13 cellular contexts compared by ENCODE assay signal in genomic region chr17:61393550-61393903, GRCh38. TPM values are rescaled to one million over a fixed set of nuclear protein-coding genes. Genes with fewer than 3 reads are reported as not detected.
A peak's percentile ranks its signal among the peaks of the same experiment; 100 is the strongest.
DNase-seq lines count a peak whose midpoint lies in the region; ATAC-seq and TF ChIP-seq lines count a peak whose summit lies in the region.
"Had no signal": no experiment of that assay in that cellular context is flagged by ENCODE, and none has a peak within 500 bp of the region (broad histone marks: within the 10 kb centered on the region; RNA-seq: fewer than 3 reads in every experiment).

No MANE protein-coding gene starts in this region.

- no peaks in the 10 kb centered on the region for H3K36me3 ChIP-seq in right atrium auricular region
- H3K36me3 ChIP-seq: thoracic aorta had no signal

- no peak overlapping the region for H3K4me3 ChIP-seq in right atrium auricular region
- H3K4me3 ChIP-seq: thoracic aorta had no signal

- H3K9me3 ChIP-seq in CD4-positive, alpha-beta T cell (ENCODE audit: control insufficient read depth, low read length), result no peaks in the 10 kb centered on the region
- H3K9me3 ChIP-seq in right atrium auricular region, result no peaks in the 10 kb centered on the region
- H3K9me3 ChIP-seq: thoracic aorta had no signal

- peak; percentile 22 for DNase-seq in ACHN
- peak; percentile 78 for DNase-seq in SK-MEL-5 (ENCODE audit: low read depth, low spot score)
- DNase-seq in glutamatergic neuron, result peak; percentile 13
- DNase-seq in NCI-H1092 (lab: John Stamatoyannopoulos, UW), result no peak
- DNase-seq in substantia nigra (lab: John Stamatoyannopoulos, UW), result no peak
- no peak for DNase-seq in CD4-positive, alpha-beta T cell
- DNase-seq in right atrium auricular region (ENCODE audit: low spot score), result no peak
- DNase-seq: DMS79, NCI-H1105 had no signal

- H3K36me3 Mint-ChIP-seq in glutamatergic neuron (ENCODE audit: unreplicated experiment), result no peaks in the 10 kb centered on the region
- no peaks in the 10 kb centered on the region for H3K36me3 Mint-ChIP-seq in CD4-positive, alpha-beta T cell (ENCODE audit: low read depth)

- peaks cover 0 to 39% of the 10 kb centered on the region in 2 donors for H3K4me1 ChIP-seq in right atrium auricular region

- peaks cover 11% of the 10 kb centered on the region for H3K4me1 Mint-ChIP-seq in glutamatergic neuron (ENCODE audit: low read depth, unreplicated experiment)
- H3K4me1 Mint-ChIP-seq in CD4-positive, alpha-beta T cell (ENCODE audit: low read depth), result peaks cover 10% of the 10 kb centered on the region

- no peak overlapping the region for H3K27ac ChIP-seq in substantia nigra (ENCODE audit: low read depth, low read length, poor library complexity, severe bottlenecking)
- H3K27ac ChIP-seq in CD4-positive, alpha-beta T cell (ENCODE audit: low read depth, low read length), result no peak overlapping the region
- no peak overlapping the region for H3K27ac ChIP-seq in right atrium auricular region

- no peak for ATAC-seq in CD4-positive, alpha-beta T cell (ENCODE audit: poor library complexity)

- peaks cover 32% of the 10 kb centered on the region for H3K27me3 Mint-ChIP-seq in glutamatergic neuron (ENCODE audit: unreplicated experiment)
- peaks cover 54% of the 10 kb centered on the region for H3K27me3 Mint-ChIP-seq in CD4-positive, alpha-beta T cell

- H3K4me3 Mint-ChIP-seq in glutamatergic neuron (ENCODE audit: unreplicated experiment), result no peak overlapping the region
- no peak overlapping the region for H3K4me3 Mint-ChIP-seq in CD4-positive, alpha-beta T cell
- H3K4me3 Mint-ChIP-seq: T-helper 1 cell treated with Interleukin-12 subunit alpha and Interleukin-12 subunit beta and Interleukin-4 antibody, amounts not matched to agents 30 μg/mL and 1 μg/mL, for 36 hours had no signal

- peaks cover 11% of the 10 kb centered on the region for H3K9me3 Mint-ChIP-seq in glutamatergic neuron (ENCODE audit: unreplicated experiment)
- no peaks in the 10 kb centered on the region for H3K9me3 Mint-ChIP-seq in CD4-positive, alpha-beta T cell
- H3K9me3 Mint-ChIP-seq: T-helper 1 cell treated with Interleukin-12 subunit alpha and Interleukin-12 subunit beta and Interleukin-4 antibody, amounts not matched to agents 30 μg/mL and 1 μg/mL, for 36 hours had no signal

- TF ChIP-seq CTCF in GM12874 (IDR thresholded peaks at IDR 0.05; ENCODE audit: insufficient read depth, low read depth, low read length) (peak; percentile 52), glutamatergic neuron (IDR thresholded peaks at IDR 0.05; ENCODE audit: partially characterized antibody, unreplicated experiment) (no peak), right atrium auricular region (IDR thresholded peaks at IDR 0.05) (no peak)
- TF ChIP-seq CTCF in CD4-positive, alpha-beta T cell (IDR thresholded peaks at IDR 0.05), result no peak

- intact Hi-C loops in CD4-positive, alpha-beta T cell (cut with DNase I, micrococcal nuclease), result no loop called here

- no peak overlapping the region for H3K27ac Mint-ChIP-seq in glutamatergic neuron (ENCODE audit: unreplicated experiment)
- H3K27ac Mint-ChIP-seq in CD4-positive, alpha-beta T cell, result no peak overlapping the region
- H3K27ac Mint-ChIP-seq: T-helper 1 cell treated with Interleukin-12 subunit alpha and Interleukin-12 subunit beta and Interleukin-4 antibody, amounts not matched to agents 30 μg/mL and 1 μg/mL, for 36 hours had no signal

- in situ Hi-C loops in ACHN (cut with HindIII; ENCODE audit: low pct_ligation_motif_present, low pct_unique_long_range_greater_than_20kb, low sequenced_read_pairs) (no loop called here), SK-MEL-5 (cut with HindIII; ENCODE audit: low pct_unique_long_range_greater_than_20kb, low sequenced_read_pairs) (no loop called here)

- peaks cover 35% of the 10 kb centered on the region for H3K27me3 ChIP-seq in CD4-positive, alpha-beta T cell (ENCODE audit: control insufficient read depth, insufficient read depth, low read length)
- peaks cover 20 to 24% of the 10 kb centered on the region in 2 donors for H3K27me3 ChIP-seq in right atrium auricular region

- CTCF ChIA-PET in CD4-positive, alpha-beta T cell (lab: Charles Lee), result no interaction called here

- POLR2A ChIA-PET in CD4-positive, alpha-beta T cell (lab: Charles Lee), result no interaction called here

RNA-seq across cellular contexts. Expression of gene TBX2, which starts 6.1 kb away (rescaled TPM):
- total RNA-seq in SK-MEL-5 (2014; rRNA removed; shearing (Covaris generic)), result 25.2 and 27.7 TPM in 2 replicates
- polyA plus RNA-seq in SK-MEL-5 (2015; cell fraction: cytosol; rRNA removed), result 91.9 and 111 TPM in 2 replicates
- 93.3 and 110 TPM in 2 replicates for polyA plus RNA-seq in SK-MEL-5 (2015; cell fraction: nucleus; rRNA removed)
- 5.4 TPM for total RNA-seq in glutamatergic neuron (ENCODE audit: unreplicated experiment)
- total RNA-seq in CD4-positive, alpha-beta T cell, result under 1 TPM in 1 of 2 experiments, not detected in 1; 0.06 TPM
- total RNA-seq in right atrium auricular region, result 1 to 10 TPM; 4.3 to 6.9 TPM
- total RNA-seq: endothelial cell of umbilical vein had no signal
- polyA plus RNA-seq: endothelial cell of umbilical vein had no signal

RNA-seq across cellular contexts. Expression of gene TBX4, which starts 58.7 kb away (rescaled TPM):
- not detected in 2 replicates for total RNA-seq in SK-MEL-5 (2014; rRNA removed; shearing (Covaris generic))
- polyA plus RNA-seq in SK-MEL-5 (2015; cell fraction: cytosol; rRNA removed), result not detected in 2 replicates
- 2.0 TPM in 1 of 2 replicates, not detected in the other for polyA plus RNA-seq in SK-MEL-5 (2015; cell fraction: nucleus; rRNA removed)
- total RNA-seq in glutamatergic neuron (ENCODE audit: unreplicated experiment) (not detected), right atrium auricular region (not detected)
- not detected for total RNA-seq in CD4-positive, alpha-beta T cell
- total RNA-seq: endothelial cell of umbilical vein, thoracic aorta had no signal
- polyA plus RNA-seq: endothelial cell of umbilical vein had no signal

Comparison
In these comparisons a context has a peak if more than half of its experiments do, and no peak if none do; other contexts are left out.
1. DNase-seq: peak in ACHN (single experiment), SK-MEL-5 (single experiment) and glutamatergic neuron (single experiment); none in NCI-H1092 (single experiment), substantia nigra (0 of 49), CD4-positive, alpha-beta T cell (0 of 10) and right atrium auricular region (single experiment).